Comparison of ENCODE assay signal across 23 cellular contexts in genomic region chr2:238860966-238861730, GRCh38. TPM values are rescaled to one million over a fixed set of nuclear protein-coding genes. Genes with fewer than 3 reads are reported as not detected.
A peak's percentile ranks its signal among the peaks of the same experiment; 100 is the strongest.
DNase-seq lines count a peak whose midpoint lies in the region; ATAC-seq and TF ChIP-seq lines count a peak whose summit lies in the region.
"Had no signal": no experiment of that assay in that cellular context is flagged by ENCODE, and none has a peak within 500 bp of the region (broad histone marks: within the 10 kb centered on the region; RNA-seq: fewer than 3 reads in every experiment).

No MANE protein-coding gene starts in this region.

- H3K4me3 ChIP-seq in BLaER1 (no peak overlapping the region), Panc1 (ENCODE audit: low read depth in 2 of 2, low read length in 2 of 2) (no peak overlapping the region), fibroblast of lung (replicated peaks in 1 of 4; ENCODE audit: control extremely low read depth in 1 of 4, insufficient read depth in 1 of 4, low read depth in 3 of 4, low read length in 4 of 4) (peak overlapping the region in 1 of 4 experiments; percentile 40), WERI-Rb-1 (ENCODE audit: low read depth, low read length) (no peak overlapping the region)
- H3K4me3 ChIP-seq: ascending aorta, upper lobe of left lung had no signal

- no peak overlapping the region for H3K9ac ChIP-seq in BLaER1
- H3K9ac ChIP-seq in fibroblast of lung (ENCODE audit: insufficient read depth, low read length): no peak overlapping the region

- H2AFZ ChIP-seq in fibroblast of lung (ENCODE audit: low read length): no peak overlapping the region

- TF ChIP-seq CTCF in Panc1 (IDR thresholded peaks at IDR 0.05) (no peak), fibroblast of lung (conservative IDR thresholded peaks at IDR 0.05 in 1 of 2, IDR thresholded peaks at IDR 0.05 in 1 of 2; ENCODE audit: low read depth in 1 of 2, low read length in 2 of 2) (no peak), WERI-Rb-1 (IDR thresholded peaks at IDR 0.05; ENCODE audit: low read depth, low read length) (no peak)

- DNase-seq in Panc1 (ENCODE audit: low read depth, low spot score) (no peak), fibroblast of lung (ENCODE audit: low read depth in 2 of 2) (no peak), sciatic nerve (ENCODE audit: low spot score) (peak; percentile 51), WERI-Rb-1 (no peak)
- DNase-seq: activated CD4-positive, alpha-beta T cell treated with anti-CD3 and anti-CD28 coated beads for 4 hours; CD4-positive, alpha-beta memory T cell; DMS153; GF-D8; HCEC 1CT; kidney glomerular epithelial cell; NCI-H1048; NCI-H2029; NCI-H226; NCI-H748 treated with DMSO at 0.1 percent for 48 hours; nucleus accumbens; SIG-M5 had no signal

- no peaks in the 10 kb centered on the region for H4K20me1 ChIP-seq in BLaER1
- no peaks in the 10 kb centered on the region for H4K20me1 ChIP-seq in fibroblast of lung (ENCODE audit: control insufficient read depth, extremely low read depth, insufficient read depth, low read length)

- BruUV-seq in Panc1 (replicated peaks; lab: Mats Ljungman, UMichigan): no TSS peak

- no peak overlapping the region for H3K27ac ChIP-seq in BLaER1
- H3K27ac ChIP-seq in Panc1 (ENCODE audit: low read length): peak overlapping the region; percentile 69; the same call in 1 of the 2 replicates
- H3K27ac ChIP-seq in fibroblast of lung (ENCODE audit: insufficient read depth, low read length): peak overlapping the region; percentile 50
- H3K27ac ChIP-seq in WERI-Rb-1: no peak overlapping the region
- H3K27ac ChIP-seq: upper lobe of left lung had no signal

- POLR2A ChIA-PET in Panc1 (lab: Charles Lee): no interaction called here

- peaks cover 43% of the 10 kb centered on the region for H3K4me1 ChIP-seq in BLaER1
- peaks cover 34% of the 10 kb centered on the region for H3K4me1 ChIP-seq in Panc1 (ENCODE audit: control insufficient read depth, insufficient read depth, low read length)
- H3K4me1 ChIP-seq in fibroblast of lung (ENCODE audit: control insufficient read depth, extremely low read depth, insufficient read depth, low read length): peaks cover 30% of the 10 kb centered on the region

- peaks cover 86% of the 10 kb centered on the region for H3K79me2 ChIP-seq in fibroblast of lung (ENCODE audit: control insufficient read depth, insufficient read depth, low read length)

- H3K27me3 ChIP-seq in BLaER1 (no peaks in the 10 kb centered on the region), Panc1 (ENCODE audit: control insufficient read depth, insufficient read depth, low read length) (no peaks in the 10 kb centered on the region), fibroblast of lung (ENCODE audit: control insufficient read depth, insufficient read depth, low read length) (no peaks in the 10 kb centered on the region), WERI-Rb-1 (ENCODE audit: insufficient read depth, low read depth, severe bottlenecking) (peaks cover 99% of the 10 kb centered on the region)
- H3K27me3 ChIP-seq: ascending aorta, upper lobe of left lung had no signal

- H3K4me2 ChIP-seq in BLaER1 (peak overlapping the region; percentile 29; the same call in 1 of the 2 replicates), fibroblast of lung (ENCODE audit: extremely low read depth, insufficient read depth, low read length) (peak overlapping the region; percentile 44)

- H3K36me3 ChIP-seq in BLaER1 (no peaks in the 10 kb centered on the region), Panc1 (ENCODE audit: control insufficient read depth, insufficient read depth, low read length) (no peaks in the 10 kb centered on the region), fibroblast of lung (ENCODE audit: control insufficient read depth, insufficient read depth, low read length) (peaks cover 6% of the 10 kb centered on the region), WERI-Rb-1 (no peaks in the 10 kb centered on the region)

- ATAC-seq in Panc1 (no peak), sciatic nerve (no peak), HG03571 (IDR thresholded peaks at IDR 0.05; ENCODE audit: unreplicated experiment) (no peak), HG02763 (IDR thresholded peaks at IDR 0.05; ENCODE audit: unreplicated experiment) (no peak)
- ATAC-seq: activated naive CD4-positive, alpha-beta T cell treated with anti-CD3 and anti-CD28 coated beads, Interleukin-2, amount 50 U/mL, for 72 hours had no signal

- intact Hi-C loops in Panc1 (cut with micrococcal nuclease; ENCODE audit: unreplicated experiment): no loop called here
- intact Hi-C loops in sciatic nerve (cut with DNase I): no loop called here

- H3K9me3 ChIP-seq in BLaER1 (peaks cover 12% of the 10 kb centered on the region; the same call in 1 of the 2 replicates), Panc1 (ENCODE audit: control insufficient read depth, insufficient read depth, low read depth, low read length) (no peaks in the 10 kb centered on the region), fibroblast of lung (ENCODE audit: control insufficient read depth, insufficient read depth, low read depth, low read length) (no peaks in the 10 kb centered on the region), WERI-Rb-1 (ENCODE audit: severe bottlenecking) (no peaks in the 10 kb centered on the region)
- H3K9me3 ChIP-seq: ascending aorta, upper lobe of left lung had no signal

- in situ Hi-C loops in Panc1 (cut with HindIII; ENCODE audit: low pct_unique_long_range_greater_than_20kb, low sequenced_read_pairs): no loop called here

- CTCF ChIA-PET in Panc1 (lab: Charles Lee): no interaction called here

RNA-seq across cellular contexts. Expression of gene TWIST2, which starts 13.3 kb away (rescaled TPM):
- total RNA-seq in Panc1 (2021; ENCODE audit: unreplicated experiment) (4.2 TPM), fibroblast of lung (36.0 and 118 TPM in 2 replicates), sciatic nerve (13.6 TPM)
- polyA plus RNA-seq in Panc1 (2012; ENCODE audit: insufficient read length): 6.5 TPM
- polyA plus RNA-seq in fibroblast of lung: 85.2 and 97.7 TPM in 2 replicates
- 83.8 and 115 TPM in 2 replicates for polyA plus RNA-seq in fibroblast of lung (2012)
- polyA minus RNA-seq in fibroblast of lung (ENCODE audit: low replicate concordance): 24.2 and 33.9 TPM in 2 replicates
- total RNA-seq: activated naive CD4-positive, alpha-beta T cell treated with anti-CD3 and anti-CD28 coated beads, Interleukin-2, amount 50 U/mL, for 72 hours; CD4-positive, alpha-beta memory T cell; OCI-LY7 had no signal
- polyA plus RNA-seq: CD4-positive, alpha-beta memory T cell had no signal

Comparison
In these comparisons a context has a peak if more than half of its experiments do, and no peak if none do; other contexts are left out.
1. H3K27ac ChIP-seq: peak in Panc1 (single experiment) and fibroblast of lung (single experiment); none in BLaER1 (single experiment) and WERI-Rb-1 (single experiment).